Comparison of ENCODE assay signal across 24 cellular contexts in genomic region chr1:150092180-150092791, GRCh38. TPM values are rescaled to one million over a fixed set of nuclear protein-coding genes. Genes with fewer than 3 reads are reported as not detected.
DNase-seq lines count a peak whose midpoint lies in the region; ATAC-seq and TF ChIP-seq lines count a peak whose summit lies in the region.
"Had no signal": no experiment of that assay in that cellular context is flagged by ENCODE, and none has a peak within 500 bp of the region (broad histone marks: within the 10 kb centered on the region; RNA-seq: fewer than 3 reads in every experiment).

No MANE protein-coding gene starts in this region.

- H3K4me1 ChIP-seq in BLaER1 treated with 17β-estradiol and CSF1 and Interleukin-3, amounts not matched to agents 10 nM and 100 nM, result peaks cover 8 to 43% (median 30%) of the 10 kb centered on the region in 10 experiments; a peak in 18 of 20 replicates
- H3K4me1 ChIP-seq: A549, parathyroid adenoma had no signal

- TF ChIP-seq CTCF in HFFc6 (IDR thresholded peaks at IDR 0.05), result no peak

- H3K9me3 ChIP-seq in BLaER1 treated with 17β-estradiol and CSF1 and Interleukin-3, amounts not matched to agents 10 nM and 100 nM (replicated peaks in 1 of 11), result no peaks in the 10 kb centered on the region
- H3K9me3 ChIP-seq: A549, ascending aorta, spleen had no signal

- peaks cover 46% of the 10 kb centered on the region for H3K36me3 Mint-ChIP-seq in activated CD4-positive, alpha-beta T cell treated with anti-CD3 and anti-CD28 coated beads, Interleukin-2, amount 10 ng/mL, durations not matched to agents 7 days and 5 days (ENCODE audit: low read depth)
- H3K36me3 Mint-ChIP-seq in HFFc6 (ENCODE audit: low read depth), result no peaks in the 10 kb centered on the region; the same call in 1 of the 2 replicates
- peaks cover 29% of the 10 kb centered on the region for H3K36me3 Mint-ChIP-seq in activated T-helper 17 cell treated with anti-CD3 and anti-CD28 coated beads, Interleukin-2, amount 50 U/mL, for 72 hours (ENCODE audit: low read depth)

- H3K4me1 Mint-ChIP-seq in activated CD4-positive, alpha-beta T cell treated with anti-CD3 and anti-CD28 coated beads, Interleukin-2, amount 10 ng/mL, durations not matched to agents 7 days and 5 days, result peaks cover 45% of the 10 kb centered on the region
- H3K4me1 Mint-ChIP-seq in HFFc6 (ENCODE audit: low read depth), result no peaks in the 10 kb centered on the region
- H3K4me1 Mint-ChIP-seq in activated T-helper 17 cell treated with anti-CD3 and anti-CD28 coated beads, Interleukin-2, amount 50 U/mL, for 72 hours, result peaks cover 4% of the 10 kb centered on the region
- H3K4me1 Mint-ChIP-seq: nephron progenitor cell had no signal

- H3K9ac ChIP-seq in BLaER1 treated with 17β-estradiol and CSF1 and Interleukin-3, amounts not matched to agents 10 nM and 100 nM, result no peak overlapping the region
- H3K9ac ChIP-seq: parathyroid adenoma had no signal

- CTCF ChIA-PET in activated CD4-positive, alpha-beta T cell treated with anti-CD3 and anti-CD28 coated beads, Interleukin-2, amount 10 ng/mL, durations not matched to agents 7 days and 5 days (lab: Charles Lee), result interaction anchor here (1.1 to 1.4 kb wide), 3 partner anchors 11 to 73 kb away, joined by 3 to 4 read pairs (median 3); no protein-coding TSS in a partner anchor

- no peak for ATAC-seq in activated T-helper 17 cell treated with anti-CD3 and anti-CD28 coated beads, Interleukin-2, amount 50 U/mL, for 72 hours (replicated peaks)
- no peak for ATAC-seq in GM21390 (IDR thresholded peaks at IDR 0.05; ENCODE audit: unreplicated experiment)
- ATAC-seq in HG02759 (IDR thresholded peaks at IDR 0.05; ENCODE audit: unreplicated experiment), result no peak
- ATAC-seq: A549; right cardiac atrium; stimulated activated memory B cell treated with anti-CD40 and anti-IgM and Interleukin-4, amounts not matched to agents 10 μg/mL and 1 μg/mL and 100 μg/mL, for 72 hours had no signal

- DNase-seq in activated CD4-positive, alpha-beta T cell treated with anti-CD3 and anti-CD28 coated beads, Interleukin-2, amount 10 ng/mL, durations not matched to agents 7 days and 5 days, result peak; percentile 7
- DNase-seq in activated CD4-positive, alpha-beta T cell treated with anti-CD3 and anti-CD28 coated beads, Interleukin-2, amount 50 U/mL, for 4 hours, result no peak
- DNase-seq in HFFc6 (no peak), AG20443 (ENCODE audit: low spot score) (no peak)
- DNase-seq: activated CD4-positive, alpha-beta T cell treated with anti-CD3 and anti-CD28 coated beads for 1 hour; caudate nucleus; midbrain; MM.1S; NCI-H1417; NCI-H2081 treated with DMSO at 0.1 percent for 48 hours; nephron progenitor cell; OCI-M1; right cardiac atrium; spleen; stimulated activated CD4-positive, alpha-beta T cell treated with anti-CD3 and anti-CD28 coated beads, Interleukin-2, amount 100 ng/mL, for 48 hours had no signal

- H4K20me1 ChIP-seq in BLaER1 treated with 17β-estradiol and CSF1 and Interleukin-3, amounts not matched to agents 10 nM and 100 nM, result no peaks in the 10 kb centered on the region

- no peaks in the 10 kb centered on the region for H3K9me3 Mint-ChIP-seq in activated CD4-positive, alpha-beta T cell treated with anti-CD3 and anti-CD28 coated beads, Interleukin-2, amount 10 ng/mL, durations not matched to agents 7 days and 5 days
- no peaks in the 10 kb centered on the region for H3K9me3 Mint-ChIP-seq in HFFc6
- H3K9me3 Mint-ChIP-seq in activated T-helper 17 cell treated with anti-CD3 and anti-CD28 coated beads, Interleukin-2, amount 50 U/mL, for 72 hours, result no peaks in the 10 kb centered on the region
- H3K9me3 Mint-ChIP-seq: dendritic cell treated with granulocyte-macrophage colony-stimulating factor and Interleukin-4, amounts not matched to agents 40 ng/mL and 50 ng/mL, for 4 days; nephron progenitor cell; stimulated activated memory B cell treated with anti-CD40 and anti-IgM and Interleukin-4, amounts not matched to agents 10 μg/mL and 1 μg/mL and 100 μg/mL, for 72 hours had no signal

- peaks cover 21 to 75% (median 46%) of the 10 kb centered on the region in 11 experiments for H3K36me3 ChIP-seq in BLaER1 treated with 17β-estradiol and CSF1 and Interleukin-3, amounts not matched to agents 10 nM and 100 nM

- H3K27me3 ChIP-seq in BLaER1 treated with 17β-estradiol and CSF1 and Interleukin-3, amounts not matched to agents 10 nM and 100 nM, result no peaks in the 10 kb centered on the region
- H3K27me3 ChIP-seq: ascending aorta, spleen had no signal

- no peaks in the 10 kb centered on the region for H3K27me3 Mint-ChIP-seq in activated CD4-positive, alpha-beta T cell treated with anti-CD3 and anti-CD28 coated beads, Interleukin-2, amount 10 ng/mL, durations not matched to agents 7 days and 5 days
- no peaks in the 10 kb centered on the region for H3K27me3 Mint-ChIP-seq in HFFc6 (ENCODE audit: insufficient read depth)
- no peaks in the 10 kb centered on the region for H3K27me3 Mint-ChIP-seq in activated T-helper 17 cell treated with anti-CD3 and anti-CD28 coated beads, Interleukin-2, amount 50 U/mL, for 72 hours
- H3K27me3 Mint-ChIP-seq: dendritic cell treated with granulocyte-macrophage colony-stimulating factor and Interleukin-4, amounts not matched to agents 40 ng/mL and 50 ng/mL, for 4 days; stimulated activated memory B cell treated with anti-CD40 and anti-IgM and Interleukin-4, amounts not matched to agents 10 μg/mL and 1 μg/mL and 100 μg/mL, for 72 hours had no signal

- peak overlapping the region; percentile 57 for H3K27ac Mint-ChIP-seq in activated CD4-positive, alpha-beta T cell treated with anti-CD3 and anti-CD28 coated beads, Interleukin-2, amount 10 ng/mL, durations not matched to agents 7 days and 5 days
- H3K27ac Mint-ChIP-seq in HFFc6, result peak overlapping the region; percentile 49
- no peak overlapping the region for H3K27ac Mint-ChIP-seq in activated T-helper 17 cell treated with anti-CD3 and anti-CD28 coated beads, Interleukin-2, amount 50 U/mL, for 72 hours
- H3K27ac Mint-ChIP-seq: dendritic cell treated with granulocyte-macrophage colony-stimulating factor and Interleukin-4, amounts not matched to agents 40 ng/mL and 50 ng/mL, for 4 days; nephron progenitor cell; stimulated activated memory B cell treated with anti-CD40 and anti-IgM and Interleukin-4, amounts not matched to agents 10 μg/mL and 1 μg/mL and 100 μg/mL, for 72 hours had no signal

- peak overlapping the region; percentile 1 for H3K4me3 Mint-ChIP-seq in activated CD4-positive, alpha-beta T cell treated with anti-CD3 and anti-CD28 coated beads, Interleukin-2, amount 10 ng/mL, durations not matched to agents 7 days and 5 days
- no peak overlapping the region for H3K4me3 Mint-ChIP-seq in HFFc6
- H3K4me3 Mint-ChIP-seq in activated T-helper 17 cell treated with anti-CD3 and anti-CD28 coated beads, Interleukin-2, amount 50 U/mL, for 72 hours, result peak overlapping the region; percentile 17
- H3K4me3 Mint-ChIP-seq: dendritic cell treated with granulocyte-macrophage colony-stimulating factor and Interleukin-4, amounts not matched to agents 40 ng/mL and 50 ng/mL, for 4 days; nephron progenitor cell; stimulated activated memory B cell treated with anti-CD40 and anti-IgM and Interleukin-4, amounts not matched to agents 10 μg/mL and 1 μg/mL and 100 μg/mL, for 72 hours had no signal

- POLR2A ChIA-PET in activated CD4-positive, alpha-beta T cell treated with anti-CD3 and anti-CD28 coated beads, Interleukin-2, amount 10 ng/mL, durations not matched to agents 7 days and 5 days (lab: Charles Lee), result no interaction called here

- no peak overlapping the region for H3K27ac ChIP-seq in BLaER1 treated with 17β-estradiol and CSF1 and Interleukin-3, amounts not matched to agents 10 nM and 100 nM
- H3K27ac ChIP-seq: A549, parathyroid adenoma had no signal

- no peak overlapping the region for H3K4me3 ChIP-seq in BLaER1 treated with 17β-estradiol and CSF1 and Interleukin-3, amounts not matched to agents 10 nM and 100 nM
- H3K4me3 ChIP-seq: A549, ascending aorta, spleen had no signal

- peak overlapping the region in 6 of 11 experiments; percentile 1 to 66 (median 36); a peak in 10 of 22 replicates for H3K4me2 ChIP-seq in BLaER1 treated with 17β-estradiol and CSF1 and Interleukin-3, amounts not matched to agents 10 nM and 100 nM
- H3K4me2 ChIP-seq: A549 had no signal

RNA-seq across cellular contexts. Expression of gene VPS45, which starts 24.7 kb away (rescaled TPM):
- total RNA-seq in activated CD4-positive, alpha-beta T cell treated with anti-CD3 and anti-CD28 coated beads, Interleukin-2, amount 10 ng/mL, durations not matched to agents 7 days and 5 days, result 10 to 100 TPM; 34.1 to 38.1 TPM
- total RNA-seq in HFFc6 (2021; fragmentation: NEBNext Ultra II Directional; extraction: Animal tissue kit (Norgen Biotek cat#: 25700)), result 10 to 100 TPM; 35.6 to 43.3 (median 37.1) TPM
- 10 to 100 TPM; 24.7 to 26.9 TPM for total RNA-seq in activated T-helper 17 cell treated with anti-CD3 and anti-CD28 coated beads, Interleukin-2, amount 50 U/mL, for 72 hours

RNA-seq across cellular contexts. Expression of gene PLEKHO1, which starts 57.4 kb away (rescaled TPM):
- total RNA-seq in activated CD4-positive, alpha-beta T cell treated with anti-CD3 and anti-CD28 coated beads, Interleukin-2, amount 10 ng/mL, durations not matched to agents 7 days and 5 days, result 10 to 100 TPM; 65.6 to 67.7 TPM
- total RNA-seq in HFFc6 (2021; fragmentation: NEBNext Ultra II Directional; extraction: Animal tissue kit (Norgen Biotek cat#: 25700)), result 10 to 100 TPM; 30.9 to 36.7 (median 32.6) TPM
- total RNA-seq in activated T-helper 17 cell treated with anti-CD3 and anti-CD28 coated beads, Interleukin-2, amount 50 U/mL, for 72 hours, result 10 to 100 TPM; 33.1 to 43.0 TPM
